ENCODE assay signal across 1 cellular context in genomic region chr22:36359172-36359973, GRCh38.
TF ChIP-seq lines count a peak whose summit lies in the region.

No MANE protein-coding gene starts in this region.

TF ChIP-seq in GM23338, 12 proteins besides CTCF, POLR2A, EP300 and RAD21 (continued from another document):
- TF ChIP-seq, protein P1, sequence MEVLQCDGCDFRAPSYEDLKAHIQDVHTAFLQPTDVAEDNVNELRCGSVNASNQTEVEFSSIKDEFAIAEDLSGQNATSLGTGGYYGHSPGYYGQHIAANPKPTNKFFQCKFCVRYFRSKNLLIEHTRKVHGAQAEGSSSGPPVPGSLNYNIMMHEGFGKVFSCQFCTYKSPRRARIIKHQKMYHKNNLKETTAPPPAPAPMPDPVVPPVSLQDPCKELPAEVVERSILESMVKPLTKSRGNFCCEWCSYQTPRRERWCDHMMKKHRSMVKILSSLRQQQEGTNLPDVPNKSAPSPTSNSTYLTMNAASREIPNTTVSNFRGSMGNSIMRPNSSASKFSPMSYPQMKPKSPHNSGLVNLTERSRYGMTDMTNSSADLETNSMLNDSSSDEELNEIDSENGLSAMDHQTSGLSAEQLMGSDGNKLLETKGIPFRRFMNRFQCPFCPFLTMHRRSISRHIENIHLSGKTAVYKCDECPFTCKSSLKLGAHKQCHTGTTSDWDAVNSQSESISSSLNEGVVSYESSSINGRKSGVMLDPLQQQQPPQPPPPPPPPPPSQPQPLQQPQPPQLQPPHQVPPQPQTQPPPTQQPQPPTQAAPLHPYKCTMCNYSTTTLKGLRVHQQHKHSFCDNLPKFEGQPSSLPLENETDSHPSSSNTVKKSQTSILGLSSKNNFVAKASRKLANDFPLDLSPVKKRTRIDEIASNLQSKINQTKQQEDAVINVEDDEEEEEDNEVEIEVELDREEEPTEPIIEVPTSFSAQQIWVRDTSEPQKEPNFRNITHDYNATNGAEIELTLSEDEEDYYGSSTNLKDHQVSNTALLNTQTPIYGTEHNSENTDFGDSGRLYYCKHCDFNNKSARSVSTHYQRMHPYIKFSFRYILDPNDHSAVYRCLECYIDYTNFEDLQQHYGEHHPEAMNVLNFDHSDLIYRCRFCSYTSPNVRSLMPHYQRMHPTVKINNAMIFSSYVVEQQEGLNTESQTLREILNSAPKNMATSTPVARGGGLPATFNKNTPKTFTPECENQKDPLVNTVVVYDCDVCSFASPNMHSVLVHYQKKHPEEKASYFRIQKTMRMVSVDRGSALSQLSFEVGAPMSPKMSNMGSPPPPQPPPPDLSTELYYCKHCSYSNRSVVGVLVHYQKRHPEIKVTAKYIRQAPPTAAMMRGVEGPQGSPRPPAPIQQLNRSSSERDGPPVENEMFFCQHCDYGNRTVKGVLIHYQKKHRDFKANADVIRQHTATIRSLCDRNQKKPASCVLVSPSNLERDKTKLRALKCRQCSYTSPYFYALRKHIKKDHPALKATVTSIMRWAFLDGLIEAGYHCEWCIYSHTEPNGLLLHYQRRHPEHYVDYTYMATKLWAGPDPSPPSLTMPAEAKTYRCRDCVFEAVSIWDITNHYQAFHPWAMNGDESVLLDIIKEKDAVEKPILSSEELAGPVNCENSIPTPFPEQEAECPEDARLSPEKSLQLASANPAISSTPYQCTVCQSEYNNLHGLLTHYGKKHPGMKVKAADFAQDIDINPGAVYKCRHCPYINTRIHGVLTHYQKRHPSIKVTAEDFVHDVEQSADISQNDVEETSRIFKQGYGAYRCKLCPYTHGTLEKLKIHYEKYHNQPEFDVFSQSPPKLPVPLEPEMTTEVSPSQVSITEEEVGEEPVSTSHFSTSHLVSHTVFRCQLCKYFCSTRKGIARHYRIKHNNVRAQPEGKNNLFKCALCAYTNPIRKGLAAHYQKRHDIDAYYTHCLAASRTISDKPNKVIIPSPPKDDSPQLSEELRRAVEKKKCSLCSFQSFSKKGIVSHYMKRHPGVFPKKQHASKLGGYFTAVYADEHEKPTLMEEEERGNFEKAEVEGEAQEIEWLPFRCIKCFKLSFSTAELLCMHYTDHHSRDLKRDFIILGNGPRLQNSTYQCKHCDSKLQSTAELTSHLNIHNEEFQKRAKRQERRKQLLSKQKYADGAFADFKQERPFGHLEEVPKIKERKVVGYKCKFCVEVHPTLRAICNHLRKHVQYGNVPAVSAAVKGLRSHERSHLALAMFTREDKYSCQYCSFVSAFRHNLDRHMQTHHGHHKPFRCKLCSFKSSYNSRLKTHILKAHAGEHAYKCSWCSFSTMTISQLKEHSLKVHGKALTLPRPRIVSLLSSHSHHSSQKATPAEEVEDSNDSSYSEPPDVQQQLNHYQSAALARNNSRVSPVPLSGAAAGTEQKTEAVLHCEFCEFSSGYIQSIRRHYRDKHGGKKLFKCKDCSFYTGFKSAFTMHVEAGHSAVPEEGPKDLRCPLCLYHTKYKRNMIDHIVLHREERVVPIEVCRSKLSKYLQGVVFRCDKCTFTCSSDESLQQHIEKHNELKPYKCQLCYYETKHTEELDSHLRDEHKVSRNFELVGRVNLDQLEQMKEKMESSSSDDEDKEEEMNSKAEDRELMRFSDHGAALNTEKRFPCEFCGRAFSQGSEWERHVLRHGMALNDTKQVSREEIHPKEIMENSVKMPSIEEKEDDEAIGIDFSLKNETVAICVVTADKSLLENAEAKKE (CRISPR knock-in tag; IDR thresholded peaks at IDR 0.05), result no peak
- TF ChIP-seq POLR2AphosphoS5 (IDR thresholded peaks at IDR 0.05; ENCODE audit: low read depth), result no peak
- no peak for TF ChIP-seq EZH2phosphoT487 (IDR thresholded peaks at IDR 0.05; ENCODE audit: unreplicated experiment)
- TF ChIP-seq CREB1 (CRISPR knock-in tag; IDR thresholded peaks at IDR 0.05; ENCODE audit: low read depth), result no peak
- TF ChIP-seq JUNB (IDR thresholded peaks at IDR 0.05; ENCODE audit: unreplicated experiment), result no peak
- TF ChIP-seq ETS1 (IDR thresholded peaks at IDR 0.05), result no peak
- no peak for TF ChIP-seq NANOG (IDR thresholded peaks at IDR 0.05; ENCODE audit: borderline replicate concordance)
